24 cellular contexts compared by ENCODE assay signal in genomic region chr6:28011716-28012115, GRCh38. TPM values are rescaled to one million over a fixed set of nuclear protein-coding genes. Genes with fewer than 3 reads are reported as not detected.
A peak's percentile ranks its signal among the peaks of the same experiment; 100 is the strongest.
DNase-seq lines count a peak whose midpoint lies in the region; ATAC-seq, FAIRE-seq and TF ChIP-seq lines count a peak whose summit lies in the region.
"Had no signal": no experiment of that assay in that cellular context is flagged by ENCODE, and none has a peak within 500 bp of the region (broad histone marks: within the 10 kb centered on the region; RNA-seq: fewer than 3 reads in every experiment).

No MANE protein-coding gene starts in this region.

- H3K4me3 ChIP-seq in epithelial cell of proximal tubule (ENCODE audit: low read depth, low read length): no peak overlapping the region
- no peak overlapping the region for H3K4me3 ChIP-seq in kidney (ENCODE audit: low read length in 2 of 2)
- H3K4me3 ChIP-seq: GM23248 had no signal

- H3K36me3 ChIP-seq in kidney (ENCODE audit: control insufficient read depth in 1 of 2, insufficient read depth in 2 of 2, low read length in 2 of 2): no peaks in the 10 kb centered on the region

- H3K27ac ChIP-seq in kidney (ENCODE audit: low read depth in 2 of 2, low read length in 2 of 2) (no peak overlapping the region), RWPE1 (no peak overlapping the region)
- H3K27ac ChIP-seq: 22Rv1, GM23248 had no signal

- no peaks in the 10 kb centered on the region for H3K4me1 ChIP-seq in kidney (ENCODE audit: control insufficient read depth in 1 of 2, insufficient read depth in 1 of 2, low read depth in 1 of 2, low read length in 2 of 2)

- CTCF ChIA-PET in RWPE1 (lab: Yijun Ruan, JAX): no interaction called here

- in situ Hi-C loops in ACHN (cut with HindIII; ENCODE audit: low pct_ligation_motif_present, low pct_unique_long_range_greater_than_20kb, low sequenced_read_pairs): no loop called here

- POLR2A ChIA-PET in RWPE1 (lab: Yijun Ruan, JAX; ENCODE audit: low non-redundant PET): no interaction called here

- no peak for ATAC-seq in GM18867 (IDR thresholded peaks at IDR 0.05; ENCODE audit: unreplicated experiment)

- no peak overlapping the region for H3K9ac ChIP-seq in kidney (ENCODE audit: low read length in 2 of 2)
- H3K9ac ChIP-seq: GM23248 had no signal

- peak; percentile 54 for DNase-seq in ACHN
- DNase-seq in EH (ENCODE audit: low read depth): peak; percentile 15
- peak; percentile 80 for DNase-seq in epithelial cell of proximal tubule (ENCODE audit: low read depth)
- peak; percentile 4 for DNase-seq in left kidney (ENCODE audit: low read depth, low spot score)
- DNase-seq in kidney: no peak
- no peak for DNase-seq in RWPE1 (ENCODE audit: low spot score)
- no peak for DNase-seq in NCI-H146 (lab: John Stamatoyannopoulos, UW)
- DNase-seq: DMS79, GM23248, H9, NCI-H1092, NCI-H1436 treated with DMSO at 0.1 percent for 48 hours, NCI-H2029, NCI-H226, NCI-H524 treated with DMSO at 0.1 percent for 48 hours, NCI-H82, Right ventricle myocardium superior had no signal

- no peak for FAIRE-seq in kidney (lab: Jason Lieb, UNC)
- FAIRE-seq: D721Med, G401.6 had no signal

- no peaks in the 10 kb centered on the region for H3K9me3 ChIP-seq in kidney (ENCODE audit: control insufficient read depth in 1 of 2, low read length in 2 of 2)

- TF ChIP-seq CTCF in epithelial cell of proximal tubule (conservative IDR thresholded peaks at IDR 0.05; ENCODE audit: low read depth, low read length) (no peak), kidney (IDR thresholded peaks at IDR 0.05; ENCODE audit: borderline replicate concordance, extremely low read depth, insufficient read depth) (no peak), RWPE1 (conservative IDR thresholded peaks at IDR 0.05; ENCODE audit: low read depth) (no peak)

- intact Hi-C loops in kidney (cut with DNase I): no loop called here

RNA-seq across cellular contexts. Expression of gene OR2B6, which starts 54.7 kb away (rescaled TPM):
- total RNA-seq in epithelial cell of proximal tubule (not detected in 2 replicates), kidney (not detected)
- not detected for polyA plus RNA-seq in kidney (ENCODE audit: insufficient read depth, low read depth, low replicate concordance)
- total RNA-seq: GM23248, H9, HT1080, Right ventricle myocardium superior, SK-MEL-5 had no signal
- polyA plus RNA-seq: CD14-positive monocyte, GM23248 had no signal

Comparison
In these comparisons a context has a peak if more than half of its experiments do, and no peak if none do; other contexts are left out.
1. DNase-seq: peak in ACHN (single experiment), EH (single experiment), epithelial cell of proximal tubule (single experiment) and left kidney (single experiment); none in kidney (single experiment), RWPE1 (single experiment) and NCI-H146 (single experiment).